11 cellular contexts compared by ENCODE assay signal in genomic region chr22:24244144-24244787, GRCh38. TPM values are rescaled to one million over a fixed set of nuclear protein-coding genes. Genes with fewer than 3 reads are reported as not detected.
DNase-seq lines count a peak whose midpoint lies in the region; ATAC-seq, FAIRE-seq and TF ChIP-seq lines count a peak whose summit lies in the region.
"Had no signal": no experiment of that assay in that cellular context is flagged by ENCODE, and none has a peak within 500 bp of the region (broad histone marks: within the 10 kb centered on the region; RNA-seq: fewer than 3 reads in every experiment).

No MANE protein-coding gene starts in this region.

- POLR2A ChIA-PET in activated naive CD8-positive, alpha-beta T cell treated with anti-CD3 and anti-CD28 coated beads, Interleukin-2, amount 10 ng/mL, durations not matched to agents 7 days and 5 days (lab: Charles Lee): no interaction called here

- no peak for TF ChIP-seq CTCF in bronchial epithelial cell (IDR thresholded peaks at IDR 0.05; ENCODE audit: insufficient read depth, low read length, severe bottlenecking)

- peak; percentile 52 for FAIRE-seq in bronchial epithelial cell (lab: Jason Lieb, UNC)
- FAIRE-seq in urothelium cell line (lab: Jason Lieb, UNC): peak; percentile 92

- no peak overlapping the region for H3K4me3 ChIP-seq in bronchial epithelial cell (ENCODE audit: low read depth, low read length)

- H3K36me3 Mint-ChIP-seq in activated naive CD8-positive, alpha-beta T cell treated with anti-CD3 and anti-CD28 coated beads, Interleukin-2, amount 10 ng/mL, durations not matched to agents 7 days and 5 days: no peaks in the 10 kb centered on the region
- no peaks in the 10 kb centered on the region for H3K36me3 Mint-ChIP-seq in activated naive CD8-positive, alpha-beta T cell treated with anti-CD3 and anti-CD28 coated beads for 36 hours

- H3K9me3 Mint-ChIP-seq in activated naive CD8-positive, alpha-beta T cell treated with anti-CD3 and anti-CD28 coated beads, Interleukin-2, amount 10 ng/mL, durations not matched to agents 7 days and 5 days: no peaks in the 10 kb centered on the region
- H3K9me3 Mint-ChIP-seq in activated naive CD8-positive, alpha-beta T cell treated with anti-CD3 and anti-CD28 coated beads for 36 hours: no peaks in the 10 kb centered on the region

- no peaks in the 10 kb centered on the region for H3K27me3 ChIP-seq in bronchial epithelial cell (ENCODE audit: control insufficient read depth, insufficient read depth, low read length)

- no peaks in the 10 kb centered on the region for H3K36me3 ChIP-seq in bronchial epithelial cell (ENCODE audit: control insufficient read depth, insufficient read depth, low read length)

- ATAC-seq in activated naive CD8-positive, alpha-beta T cell treated with anti-CD3 and anti-CD28 coated beads, Interleukin-2, amount 10 ng/mL, durations not matched to agents 7 days and 5 days (ENCODE audit: low read depth): no peak
- no peak for ATAC-seq in GM18858 (IDR thresholded peaks at IDR 0.05; ENCODE audit: unreplicated experiment)

- H3K4me1 Mint-ChIP-seq in activated naive CD8-positive, alpha-beta T cell treated with anti-CD3 and anti-CD28 coated beads, Interleukin-2, amount 10 ng/mL, durations not matched to agents 7 days and 5 days: peaks cover 35% of the 10 kb centered on the region
- peaks cover 35% of the 10 kb centered on the region for H3K4me1 Mint-ChIP-seq in activated naive CD8-positive, alpha-beta T cell treated with anti-CD3 and anti-CD28 coated beads for 36 hours

- no peak for DNase-seq in activated naive CD8-positive, alpha-beta T cell treated with anti-CD3 and anti-CD28 coated beads, Interleukin-2, amount 10 ng/mL, durations not matched to agents 7 days and 5 days
- no peak for DNase-seq in activated naive CD8-positive, alpha-beta T cell treated with anti-CD3 and anti-CD28 coated beads for 36 hours
- DNase-seq in bronchial epithelial cell (ENCODE audit: low read depth): no peak
- DNase-seq in lung microvascular endothelial cell (ENCODE audit: low read depth in 2 of 2): peak; percentile 39 to 55
- peak; percentile 6 for DNase-seq in urothelium cell line (ENCODE audit: low spot score)
- DNase-seq in activated CD4-positive, CD25-positive, alpha-beta regulatory T cell treated with anti-CD3 and anti-CD28 coated beads, Interleukin-2, amount 50 U/mL, for 72 hours: no peak
- no peak for DNase-seq in T1000 (lab: John Stamatoyannopoulos, UW)
- DNase-seq: Calu3, GOT3, NCI-H1694 had no signal

- peak overlapping the region; percentile 90 for H3K27ac Mint-ChIP-seq in activated naive CD8-positive, alpha-beta T cell treated with anti-CD3 and anti-CD28 coated beads, Interleukin-2, amount 10 ng/mL, durations not matched to agents 7 days and 5 days
- H3K27ac Mint-ChIP-seq in activated naive CD8-positive, alpha-beta T cell treated with anti-CD3 and anti-CD28 coated beads for 36 hours: no peak overlapping the region

- H3K4me3 Mint-ChIP-seq in activated naive CD8-positive, alpha-beta T cell treated with anti-CD3 and anti-CD28 coated beads, Interleukin-2, amount 10 ng/mL, durations not matched to agents 7 days and 5 days: peak overlapping the region; percentile 59
- no peak overlapping the region for H3K4me3 Mint-ChIP-seq in activated naive CD8-positive, alpha-beta T cell treated with anti-CD3 and anti-CD28 coated beads for 36 hours

- no peaks in the 10 kb centered on the region for H3K27me3 Mint-ChIP-seq in activated naive CD8-positive, alpha-beta T cell treated with anti-CD3 and anti-CD28 coated beads, Interleukin-2, amount 10 ng/mL, durations not matched to agents 7 days and 5 days
- no peaks in the 10 kb centered on the region for H3K27me3 Mint-ChIP-seq in activated naive CD8-positive, alpha-beta T cell treated with anti-CD3 and anti-CD28 coated beads for 36 hours

RNA-seq across cellular contexts. Expression of gene GGT5, which starts 0.6 kb away (rescaled TPM):
- total RNA-seq in activated naive CD8-positive, alpha-beta T cell treated with anti-CD3 and anti-CD28 coated beads, Interleukin-2, amount 10 ng/mL, durations not matched to agents 7 days and 5 days: under 1 TPM in 1 of 2 experiments, not detected in 1; 0.11 TPM
- total RNA-seq in activated naive CD8-positive, alpha-beta T cell treated with anti-CD3 and anti-CD28 coated beads for 36 hours: not detected
- total RNA-seq in bronchial epithelial cell: not detected in 2 replicates
- total RNA-seq in lung microvascular endothelial cell: 1.8 and 7.4 TPM in 2 replicates

RNA-seq across cellular contexts. Expression of gene SPECC1L, which starts 26.4 kb away (rescaled TPM):
- 10 to 100 TPM; 55.4 to 59.4 TPM for total RNA-seq in activated naive CD8-positive, alpha-beta T cell treated with anti-CD3 and anti-CD28 coated beads, Interleukin-2, amount 10 ng/mL, durations not matched to agents 7 days and 5 days
- 10 to 100 TPM; 46.3 to 47.7 TPM for total RNA-seq in activated naive CD8-positive, alpha-beta T cell treated with anti-CD3 and anti-CD28 coated beads for 36 hours
- total RNA-seq in bronchial epithelial cell: 25.0 and 28.3 TPM in 2 replicates
- total RNA-seq in lung microvascular endothelial cell: 39.7 and 74.0 TPM in 2 replicates

Comparison
In these comparisons a context has a peak if more than half of its experiments do, and no peak if none do; other contexts are left out.
1. DNase-seq: peak in lung microvascular endothelial cell (2 of 2) and urothelium cell line (single experiment); none in activated naive CD8-positive, alpha-beta T cell treated with anti-CD3 and anti-CD28 coated beads, Interleukin-2, amount 10 ng/mL, durations not matched to agents 7 days and 5 days (single experiment), activated naive CD8-positive, alpha-beta T cell treated with anti-CD3 and anti-CD28 coated beads for 36 hours (single experiment), bronchial epithelial cell (single experiment), activated CD4-positive, CD25-positive, alpha-beta regulatory T cell treated with anti-CD3 and anti-CD28 coated beads, Interleukin-2, amount 50 U/mL, for 72 hours (single experiment) and T1000 (single experiment).